ENCODE assay signal across 18 cellular contexts in genomic region chr6:98581725-98582124, GRCh38.
A peak's percentile ranks its signal among the peaks of the same experiment; 100 is the strongest.
DNase-seq lines count a peak whose midpoint lies in the region; ATAC-seq and TF ChIP-seq lines count a peak whose summit lies in the region.
"Had no signal": no experiment of that assay in that cellular context is flagged by ENCODE, and none has a peak within 500 bp of the region (broad histone marks: within the 10 kb centered on the region; RNA-seq: fewer than 3 reads in every experiment).

No MANE protein-coding gene starts in this region.

- H3K4me3 ChIP-seq in AG10803 (ENCODE audit: low read length), result no peak overlapping the region
- H3K4me3 ChIP-seq in SJSA1, result no peak overlapping the region
- H3K4me3 ChIP-seq in lung, result no peak overlapping the region
- H3K4me3 ChIP-seq: SJCRH30 had no signal

- no peaks in the 10 kb centered on the region for H3K27me3 ChIP-seq in SJSA1 (replicated peaks)
- H3K27me3 ChIP-seq in lung (ENCODE audit: control insufficient read depth, insufficient read depth), result no peaks in the 10 kb centered on the region
- H3K27me3 ChIP-seq: SJCRH30 had no signal

- H3K36me3 ChIP-seq in SJSA1, result no peaks in the 10 kb centered on the region
- H3K36me3 ChIP-seq in lung (ENCODE audit: control insufficient read depth in 2 of 2, insufficient read depth in 2 of 2, low read length in 2 of 2), result no peaks in the 10 kb centered on the region
- H3K36me3 ChIP-seq: SJCRH30 had no signal

- H3K27ac ChIP-seq in SJSA1 (peak overlapping the region; percentile 64), lung (ENCODE audit: low read depth in 1 of 2, low read length in 1 of 2) (no peak overlapping the region)
- H3K27ac ChIP-seq: C4-2B, KMS-11, SJCRH30 had no signal

- ATAC-seq in lung (ENCODE audit: insufficient read depth, low FRiP score), result peak; percentile 76
- no peak for ATAC-seq in HG03045 (IDR thresholded peaks at IDR 0.05; ENCODE audit: unreplicated experiment)

- H3K9me3 ChIP-seq in SJSA1 (replicated peaks), result no peaks in the 10 kb centered on the region
- H3K9me3 ChIP-seq in lung (ENCODE audit: control insufficient read depth in 2 of 2, insufficient read depth in 1 of 2, low read length in 1 of 2), result no peaks in the 10 kb centered on the region
- H3K9me3 ChIP-seq: SJCRH30 had no signal

- TF ChIP-seq CTCF in AG10803 (conservative IDR thresholded peaks at IDR 0.05; ENCODE audit: low read length) (no peak), lung (IDR thresholded peaks at IDR 0.05; ENCODE audit: control extremely low read depth, extremely low read depth) (no peak)

- DNase-seq in AG10803 (ENCODE audit: low read depth) (peak; percentile 36), GM03348 (ENCODE audit: low spot score) (peak; percentile 5), SJSA1 (ENCODE audit: low read depth in 1 of 2, low spot score in 2 of 2) (peak in 1 of 2 experiments; percentile 38), lung (ENCODE audit: low spot score) (no peak), NCI-H2227 (lab: John Stamatoyannopoulos, UW; ENCODE audit: unreplicated experiment) (no peak), HK-2 (ENCODE audit: unreplicated experiment) (no peak), kidney glomerular epithelial cell (lab: John Stamatoyannopoulos, UW) (no peak)
- DNase-seq: DMS 273 treated with DMSO at 0.1 percent for 48 hours, H9, NCI-H1105, NCI-H1694, NCI-H2107, NCI-H345, NCI-H69, SJCRH30 had no signal

- H3K4me1 ChIP-seq in SJSA1 (replicated peaks) (peaks cover 50% of the 10 kb centered on the region), lung (ENCODE audit: control insufficient read depth in 2 of 2, insufficient read depth in 2 of 2, low read length in 2 of 2) (no peaks in the 10 kb centered on the region)
- H3K4me1 ChIP-seq: SJCRH30 had no signal

- WGBS in lung, 2 donors, result 57 to 86% methylated on average over 1 of the region's 1 CpG

Comparison
In these comparisons a context has a peak if more than half of its experiments do, and no peak if none do; other contexts are left out.
1. DNase-seq: peak in AG10803 (single experiment) and GM03348 (single experiment); none in lung (single experiment), NCI-H2227 (single experiment), HK-2 (single experiment) and kidney glomerular epithelial cell (single experiment).